ENCODE assay signal across 26 cellular contexts in the genomic region with DNA sequence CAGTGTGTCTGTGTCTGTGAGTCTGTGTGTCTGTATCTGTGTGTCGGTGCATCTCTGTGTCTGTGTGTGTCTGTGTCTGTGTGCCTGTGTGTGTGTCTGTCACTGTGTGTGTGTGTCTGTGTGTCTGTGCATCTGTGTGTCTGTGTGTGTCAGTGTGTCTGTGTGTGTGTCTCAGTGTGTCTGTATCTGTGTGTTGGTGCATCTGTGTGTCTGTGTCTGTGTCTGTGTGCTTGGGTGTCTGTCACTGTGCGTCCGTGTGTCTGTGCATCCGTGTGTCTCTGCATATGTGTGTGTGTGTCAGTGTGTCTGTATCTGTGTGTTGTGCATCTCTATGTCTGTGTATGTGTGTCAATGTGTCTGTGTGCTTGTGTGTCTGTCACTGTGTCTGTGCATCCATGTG. TPM values are rescaled to one million over a fixed set of nuclear protein-coding genes. Genes with fewer than 3 reads are reported as not detected.
A peak's percentile ranks its signal among the peaks of the same experiment; 100 is the strongest.
DNase-seq lines count a peak whose midpoint lies in the region; ATAC-seq, FAIRE-seq and TF ChIP-seq lines count a peak whose summit lies in the region.
"Had no signal": no experiment of that assay in that cellular context is flagged by ENCODE, and none has a peak within 500 bp of the region (broad histone marks: within the 10 kb centered on the region; RNA-seq: fewer than 3 reads in every experiment).

No MANE protein-coding gene starts in this region.

- peak overlapping the region; percentile 40 for H2AFZ ChIP-seq in IMR-90 (replicated peaks; ENCODE audit: low read length, poor library complexity)

- CTCF ChIA-PET in A549 (lab: Yijun Ruan, JAX), result no interaction called here
- CTCF ChIA-PET in IMR-90 (lab: Yijun Ruan, JAX), result no interaction called here

- H2BK120ac ChIP-seq in IMR-90 (ENCODE audit: low read depth, low read length), result peak overlapping the region; percentile 78

- H3K4ac ChIP-seq in IMR-90 (ENCODE audit: low read depth, low read length), result peak overlapping the region; percentile 88

- in situ Hi-C loops in IMR-90 (cut with MboI; ENCODE audit: low sequenced_read_pairs), result no loop called here

- no peaks in the 10 kb centered on the region for H3K27me3 ChIP-seq in IMR-90 (ENCODE audit: control insufficient read depth, insufficient read depth, low read length)
- no peaks in the 10 kb centered on the region for H3K27me3 ChIP-seq in ovary
- peaks cover 0 to 39% (median 0%) of the 10 kb centered on the region in 3 donors for H3K27me3 ChIP-seq in stomach
- H3K27me3 ChIP-seq in small intestine (ENCODE audit: control insufficient read depth in 2 of 2, insufficient read depth in 2 of 2, low read length in 2 of 2), result no peaks in the 10 kb centered on the region
- H3K27me3 ChIP-seq: transverse colon had no signal

- DNase-seq in A549 (ENCODE audit: low read depth in 1 of 2, low spot score in 1 of 2) (no peak), IMR-90 (no peak), glutamatergic neuron (no peak), ovary (peak in 3 of 5 donors; percentile 7 to 18 (median 11)), hippocampal formation (lab: John Stamatoyannopoulos, UW) (no peak), stomach (no peak), small intestine (no peak)
- DNase-seq: ACHN; activated CD4-positive, alpha-beta memory T cell treated with anti-CD3 and anti-CD28 coated beads, Interleukin-2, amount 10 ng/mL, durations not matched to agents 7 days and 5 days; activated CD4-positive, CD25-positive, alpha-beta regulatory T cell; activated effector memory CD4-positive, alpha-beta T cell treated with anti-CD3 and anti-CD28 coated beads, Interleukin-2, amount 50 U/mL, for 16 hours; activated T-cell treated with anti-CD3 and anti-CD28 coated beads for 4 hours; GOT3; KBM-7; left colon; midbrain; NCI-H1436; NCI-H2107; stimulated activated naive CD8-positive, alpha-beta T cell treated with anti-CD3 and anti-CD28 coated beads, Interleukin-15, amount 100 ng/mL, for 72 hours; T-helper 9 cell; transverse colon had no signal

- H3K4me3 ChIP-seq in A549 (no peak overlapping the region), IMR-90 (ENCODE audit: insufficient read depth, low read depth, low read length) (no peak overlapping the region), ovary (no peak overlapping the region), stomach (no peak overlapping the region), small intestine (ENCODE audit: low read depth in 1 of 2, low read length in 2 of 2) (no peak overlapping the region)
- H3K4me3 ChIP-seq: coronary artery, transverse colon had no signal

- H3K9me3 Mint-ChIP-seq in glutamatergic neuron (ENCODE audit: unreplicated experiment), result peaks cover 4% of the 10 kb centered on the region
- H3K9me3 Mint-ChIP-seq: activated CD4-positive, alpha-beta memory T cell treated with anti-CD3 and anti-CD28 coated beads, Interleukin-2, amount 10 ng/mL, durations not matched to agents 7 days and 5 days; CD14-positive monocyte; stimulated activated naive CD8-positive, alpha-beta T cell treated with anti-CD3 and anti-CD28 coated beads, Interleukin-15, amount 100 ng/mL, for 72 hours had no signal

- H4K8ac ChIP-seq in IMR-90 (ENCODE audit: low read depth in 2 of 2, low read length in 2 of 2), result peak overlapping the region; percentile 41 to 91; a peak in 3 of 4 replicates

- TF ChIP-seq RAD21 in A549 (conservative IDR thresholded peaks at IDR 0.05 in 1 of 2, IDR thresholded peaks at IDR 0.05 in 1 of 2) (no peak), IMR-90 (IDR thresholded peaks at IDR 0.05; ENCODE audit: low read length) (no peak)

- intact Hi-C loops in IMR-90 (cut with micrococcal nuclease), result no loop called here
- intact Hi-C loops in ovary (cut with DNase I), result no loop called here
- intact Hi-C loops in stomach (cut with DNase I; ENCODE audit: low total_unique reads), result no loop called here

- H3K9me3 ChIP-seq in A549, result no peaks in the 10 kb centered on the region
- H3K9me3 ChIP-seq in IMR-90 (ENCODE audit: control insufficient read depth, insufficient read depth, low read length), result no peaks in the 10 kb centered on the region
- H3K9me3 ChIP-seq in ovary, result no peaks in the 10 kb centered on the region
- H3K9me3 ChIP-seq in stomach, result no peaks in the 10 kb centered on the region
- no peaks in the 10 kb centered on the region for H3K9me3 ChIP-seq in small intestine (ENCODE audit: control insufficient read depth, low read depth)
- H3K9me3 ChIP-seq: transverse colon had no signal

- peaks cover 6% of the 10 kb centered on the region for H3K27me3 Mint-ChIP-seq in glutamatergic neuron (ENCODE audit: unreplicated experiment)
- H3K27me3 Mint-ChIP-seq: stimulated activated naive CD8-positive, alpha-beta T cell treated with anti-CD3 and anti-CD28 coated beads, Interleukin-15, amount 100 ng/mL, for 72 hours had no signal

- H3K4me1 Mint-ChIP-seq in glutamatergic neuron (ENCODE audit: low read depth, unreplicated experiment), result peaks cover 18% of the 10 kb centered on the region
- H3K4me1 Mint-ChIP-seq: activated CD4-positive, alpha-beta memory T cell treated with anti-CD3 and anti-CD28 coated beads, Interleukin-2, amount 10 ng/mL, durations not matched to agents 7 days and 5 days; CD14-positive monocyte; stimulated activated naive CD8-positive, alpha-beta T cell treated with anti-CD3 and anti-CD28 coated beads, Interleukin-15, amount 100 ng/mL, for 72 hours had no signal

- H2AK5ac ChIP-seq in IMR-90 (ENCODE audit: low read depth, low read length), result peak overlapping the region; percentile 93

- H3K4me1 ChIP-seq in A549 (peaks cover 75% of the 10 kb centered on the region), IMR-90 (ENCODE audit: control insufficient read depth, insufficient read depth, low read length) (peaks cover 38% of the 10 kb centered on the region), ovary (ENCODE audit: insufficient read depth) (peaks cover 7% of the 10 kb centered on the region), stomach (peaks cover 0 to 17% (median 9%) of the 10 kb centered on the region in 4 donors), small intestine (ENCODE audit: control insufficient read depth in 2 of 2, insufficient read depth in 1 of 2, low read depth in 1 of 2, low read length in 1 of 2) (no peaks in the 10 kb centered on the region)

- no peaks in the 10 kb centered on the region for H4K20me1 ChIP-seq in IMR-90 (ENCODE audit: insufficient read depth, low read length)

- 91% methylated on average over 4 of the region's 4 CpGs for WGBS in A549 (ENCODE audit: missing lambda C conversion rate)
- WGBS in IMR-90 (ENCODE audit: extremely low coverage in 2 of 2, insufficient read length in 1 of 2), 2 experiments, result 82% methylated on average over 3 of the region's 4 CpGs; no CpG with 5 or more reads in 1 of the 2 experiments
- 86 to 94% (median 89%) methylated on average over 4 of the region's 4 CpGs for WGBS in ovary, 3 donors
- WGBS in stomach, 5 donors, result 88 to 94% (median 91%) methylated on average over 4 of the region's 4 CpGs
- 79 to 94% (median 89%) methylated on average over 4 of the region's 4 CpGs for WGBS in small intestine, 3 donors

- H3K23ac ChIP-seq in IMR-90 (ENCODE audit: low read depth, low read length), result peak overlapping the region; percentile 50

- peak overlapping the region; percentile 97 to 100 for H3K27ac ChIP-seq in A549
- 0 out of 2 replicates have a peak overlapping the region, but pooled peaks have one; percentile 0 for H3K27ac ChIP-seq in IMR-90 (ENCODE audit: insufficient read depth, low read length)
- no peak overlapping the region for H3K27ac ChIP-seq in ovary
- no peak overlapping the region for H3K27ac ChIP-seq in stomach
- no peak overlapping the region for H3K27ac ChIP-seq in small intestine (ENCODE audit: low read depth in 1 of 2, low read length in 1 of 2)
- H3K27ac ChIP-seq: coronary artery, transverse colon had no signal

- H3K36me3 Mint-ChIP-seq in glutamatergic neuron (ENCODE audit: unreplicated experiment), result no peaks in the 10 kb centered on the region
- H3K36me3 Mint-ChIP-seq: CD14-positive monocyte had no signal

- TF ChIP-seq EP300 in A549 (IDR thresholded peaks at IDR 0.05), result no peak
- TF ChIP-seq EP300 in ovary (IDR thresholded peaks at IDR 0.05), result no peak
- TF ChIP-seq EP300 in stomach (IDR thresholded peaks at IDR 0.05), result no peak

- POLR2A ChIA-PET in A549 (lab: Yijun Ruan, JAX) (no interaction called here), IMR-90 (lab: Charles Lee; ENCODE audit: unreplicated experiment) (no interaction called here)

- dilution Hi-C loops in IMR-90 (cut with HindIII; ENCODE audit: low sequenced_read_pairs, unreplicated experiment), result no loop called here

- H3K4me2 ChIP-seq in A549, result no peak overlapping the region; the same call in 2 of the 3 replicates
- no peak overlapping the region for H3K4me2 ChIP-seq in IMR-90 (ENCODE audit: low read depth, low read length)

- peak overlapping the region; percentile 27 for H2BK5ac ChIP-seq in IMR-90 (ENCODE audit: low read depth, low read length, poor library complexity, severe bottlenecking)

- H2AK9ac ChIP-seq in IMR-90 (replicated peaks; ENCODE audit: low read depth, low read length, poor library complexity), result peak overlapping the region; percentile 84

- H3K18ac ChIP-seq in IMR-90 (ENCODE audit: low read depth, low read length), result peak overlapping the region; percentile 75

- H3K36me3 ChIP-seq in IMR-90 (ENCODE audit: control insufficient read depth, insufficient read depth, low read length) (no peaks in the 10 kb centered on the region), ovary (no peaks in the 10 kb centered on the region), stomach (no peaks in the 10 kb centered on the region), small intestine (ENCODE audit: control insufficient read depth in 2 of 2, insufficient read depth in 2 of 2, low read length in 2 of 2) (no peaks in the 10 kb centered on the region)
- H3K36me3 ChIP-seq: transverse colon had no signal

- H4K91ac ChIP-seq in IMR-90 (ENCODE audit: insufficient read depth, low read depth, low read length), result peak overlapping the region; percentile 92

- peak overlapping the region; percentile 56 for H4K5ac ChIP-seq in IMR-90 (ENCODE audit: low read depth, low read length)

- peak overlapping the region; percentile 95; the same call in 2 of the 3 replicates for H2BK15ac ChIP-seq in IMR-90 (ENCODE audit: low read depth, low read length)

- H3K4me3 Mint-ChIP-seq in glutamatergic neuron (ENCODE audit: unreplicated experiment), result peak overlapping the region; percentile 20
- H3K4me3 Mint-ChIP-seq: activated CD4-positive, alpha-beta memory T cell treated with anti-CD3 and anti-CD28 coated beads, Interleukin-2, amount 10 ng/mL, durations not matched to agents 7 days and 5 days; CD14-positive monocyte; stimulated activated naive CD8-positive, alpha-beta T cell treated with anti-CD3 and anti-CD28 coated beads, Interleukin-15, amount 100 ng/mL, for 72 hours had no signal

- ATAC-seq in A549 (no peak), IMR-90 (ENCODE audit: low read depth) (no peak), GM19351 (IDR thresholded peaks at IDR 0.05; ENCODE audit: unreplicated experiment) (no peak)
- ATAC-seq: left colon; stimulated activated naive CD8-positive, alpha-beta T cell treated with anti-CD3 and anti-CD28 coated beads, Interleukin-15, amount 100 ng/mL, for 72 hours had no signal

- H3K9me1 ChIP-seq in IMR-90 (ENCODE audit: insufficient read depth, low read length), result peaks cover 12% of the 10 kb centered on the region; the same call in 1 of the 2 replicates

- H3K56ac ChIP-seq in IMR-90 (ENCODE audit: extremely low read depth, insufficient read depth, low read length), result no peak overlapping the region; the same call in 1 of the 2 replicates

- peak overlapping the region; percentile 50 for H3K27ac Mint-ChIP-seq in glutamatergic neuron (ENCODE audit: unreplicated experiment)
- H3K27ac Mint-ChIP-seq: activated CD4-positive, alpha-beta memory T cell treated with anti-CD3 and anti-CD28 coated beads, Interleukin-2, amount 10 ng/mL, durations not matched to agents 7 days and 5 days; stimulated activated naive CD8-positive, alpha-beta T cell treated with anti-CD3 and anti-CD28 coated beads, Interleukin-15, amount 100 ng/mL, for 72 hours had no signal

- H3K14ac ChIP-seq in IMR-90 (replicated peaks; ENCODE audit: low read depth, low read length), result peak overlapping the region; percentile 46

- no TSS peak for BruUV-seq in IMR-90 (replicated peaks; lab: Mats Ljungman, UMichigan)

- TF ChIP-seq POLR2A in A549 (IDR thresholded peaks at IDR 0.05; ENCODE audit: low read length), result no peak
- no peak for TF ChIP-seq POLR2A in IMR-90 (IDR thresholded peaks at IDR 0.05; ENCODE audit: low read depth, low read length)
- TF ChIP-seq POLR2A in ovary (IDR thresholded peaks at IDR 0.05), result no peak
- TF ChIP-seq POLR2A in stomach (IDR thresholded peaks at IDR 0.05), result no peak

- FAIRE-seq in A549 (lab: Jason Lieb, UNC) (no peak), small intestine (lab: Jason Lieb, UNC) (no peak)
- FAIRE-seq: D721Med, GM19239 had no signal

- TF ChIP-seq CTCF in A549 (IDR thresholded peaks at IDR 0.05), result no peak
- no peak for TF ChIP-seq CTCF in IMR-90 (conservative IDR thresholded peaks at IDR 0.05; ENCODE audit: low read depth, low read length)
- no peak for TF ChIP-seq CTCF in glutamatergic neuron (IDR thresholded peaks at IDR 0.05; ENCODE audit: partially characterized antibody, unreplicated experiment)
- no peak for TF ChIP-seq CTCF in ovary (IDR thresholded peaks at IDR 0.05)
- TF ChIP-seq CTCF in stomach (IDR thresholded peaks at IDR 0.05), result no peak

- H3K9ac ChIP-seq in IMR-90 (ENCODE audit: low read depth, low read length), result no peak overlapping the region; the same call in 1 of the 2 replicates

- H2BK20ac ChIP-seq in IMR-90 (ENCODE audit: low read depth, low read length), result peak overlapping the region; percentile 28

- H3K79me1 ChIP-seq in IMR-90 (ENCODE audit: low read depth in 1 of 2, low read length in 2 of 2), result peaks cover 0 to 7% of the 10 kb centered on the region in 2 experiments; a peak in 1 of 4 replicates

RNA-seq across cellular contexts. Expression of a gene that starts 44.7 kb away (rescaled TPM):
- polyA plus RNA-seq in A549 (2011; rRNA removed), result 10.5 and 10.7 TPM in 2 replicates
- polyA plus RNA-seq in A549 (2012; cell fraction: cytosol; rRNA removed), result 10.3 and 12.3 TPM in 2 replicates
- polyA plus RNA-seq in A549 (2012; cell fraction: nucleus; rRNA removed), result 53.6 and 61.8 TPM in 2 replicates
- 14.7 to 16.6 TPM (median 16.1 TPM) in 3 replicates for polyA plus RNA-seq in A549 (2017; fragmentation: RNase III; extraction: RNeasy Plus Mini Kit Qiagen cat#74134 plus additional on column Dnase treatment)
- polyA minus RNA-seq in A549 (2011; rRNA and poly(A)+ RNA removed), result 6.4 and 11.6 TPM in 2 replicates
- 18.8 and 23.9 TPM in 2 replicates for total RNA-seq in IMR-90 (2012; rRNA removed)
- 58.5 and 59.3 TPM in 2 replicates for polyA plus RNA-seq in IMR-90 (2012; rRNA removed)
- polyA plus RNA-seq in IMR-90 (2012; cell fraction: cytosol; rRNA removed), result 46.5 and 53.6 TPM in 2 replicates
- 236 and 251 TPM in 2 replicates for polyA plus RNA-seq in IMR-90 (2012; cell fraction: nucleus; rRNA removed; ENCODE audit: low replicate concordance)
- total RNA-seq in glutamatergic neuron (ENCODE audit: unreplicated experiment), result 31.9 TPM
- total RNA-seq in ovary, result 10 to 100 TPM; 26.2 to 48.2 (median 40.1) TPM
- 10 to 100 TPM; 25.7 to 52.9 TPM for polyA plus RNA-seq in ovary
- total RNA-seq in stomach, result 10 to 100 TPM; 19.2 to 34.2 (median 29.3) TPM
- 10 to 100 TPM in 1 of 3 donors, 1 to 10 TPM in 2; 7.4 to 15.9 (median 9.5) TPM for polyA plus RNA-seq in stomach
- polyA plus RNA-seq in small intestine, result 10 to 100 TPM; 13.5 to 34.4 (median 20.0) TPM

Comparison
In these comparisons a context has a peak if more than half of its experiments do, and no peak if none do; other contexts are left out.
1. DNase-seq: peak in ovary (3 of 5); none in A549 (0 of 2), IMR-90 (single experiment), glutamatergic neuron (single experiment), hippocampal formation (0 of 2), stomach (single experiment) and small intestine (single experiment).
2. H3K27ac ChIP-seq: peak in A549 (2 of 2) and IMR-90 (single experiment); none in ovary (0 of 2), stomach (0 of 5) and small intestine (0 of 2).